19 cellular contexts compared by ENCODE assay signal in the genomic region with DNA sequence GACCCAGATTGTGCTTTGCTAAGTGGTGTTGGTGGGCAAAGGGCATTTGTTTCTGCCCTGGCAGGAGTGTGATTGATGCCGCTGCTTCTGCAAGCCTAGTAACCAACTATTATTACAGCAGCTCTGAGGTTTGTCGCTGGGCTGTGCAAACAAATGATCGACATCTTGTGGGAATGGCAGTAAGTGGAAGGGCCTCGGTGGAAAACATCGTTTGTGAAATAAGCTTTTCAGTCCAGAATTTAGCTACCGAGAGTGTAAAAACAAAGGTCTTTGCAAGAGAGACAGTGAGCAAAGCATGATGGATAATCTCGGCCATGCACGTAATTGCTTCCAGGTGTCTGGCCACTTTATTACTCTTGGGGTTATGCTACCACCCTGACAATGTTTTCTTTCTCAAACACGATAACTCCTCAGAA.
DNase-seq lines count a peak whose midpoint lies in the region; ATAC-seq and TF ChIP-seq lines count a peak whose summit lies in the region.
"Had no signal": no experiment of that assay in that cellular context is flagged by ENCODE, and none has a peak within 500 bp of the region (broad histone marks: within the 10 kb centered on the region; RNA-seq: fewer than 3 reads in every experiment).

No MANE protein-coding gene starts in this region.

- POLR2A ChIA-PET in Panc1 (lab: Charles Lee): no interaction called here

- no peaks in the 10 kb centered on the region for H3K36me3 ChIP-seq in Panc1 (ENCODE audit: control insufficient read depth, insufficient read depth, low read length)
- H3K36me3 ChIP-seq: colonic mucosa, thoracic aorta had no signal

- ATAC-seq in Panc1 (no peak), HG02763 (IDR thresholded peaks at IDR 0.05; ENCODE audit: unreplicated experiment) (no peak)
- ATAC-seq: activated CD8-positive, alpha-beta memory T cell treated with anti-CD3 and anti-CD28 coated beads, Interleukin-2, amount 10 ng/mL, durations not matched to agents 7 days and 5 days; K562 had no signal

- no peak overlapping the region for H3K4me3 ChIP-seq in Panc1 (ENCODE audit: low read depth in 2 of 2, low read length in 2 of 2)
- H3K4me3 ChIP-seq: colonic mucosa, K562, thoracic aorta had no signal

- intact Hi-C loops in Panc1 (cut with micrococcal nuclease; ENCODE audit: unreplicated experiment): no loop called here

- CTCF ChIA-PET in Panc1 (lab: Charles Lee): no interaction called here

- H3K27me3 ChIP-seq in Panc1 (ENCODE audit: control insufficient read depth, insufficient read depth, low read length): no peaks in the 10 kb centered on the region
- H3K27me3 ChIP-seq: colonic mucosa had no signal

- H3K9me3 ChIP-seq in Panc1 (ENCODE audit: control insufficient read depth, insufficient read depth, low read depth, low read length): no peaks in the 10 kb centered on the region
- H3K9me3 ChIP-seq: colonic mucosa, thoracic aorta had no signal

- no TSS peak for BruUV-seq in Panc1 (replicated peaks; lab: Mats Ljungman, UMichigan)

- TF ChIP-seq CTCF in Panc1 (IDR thresholded peaks at IDR 0.05): no peak
- no peak for TF ChIP-seq CTCF in GM10266 (IDR thresholded peaks at IDR 0.05; ENCODE audit: control insufficient read depth, insufficient read depth, low read depth, missing control alignments)

- H3K27ac ChIP-seq in Panc1 (ENCODE audit: low read length): peak overlapping the region; percentile 20; the same call in 1 of the 2 replicates
- H3K27ac ChIP-seq: colonic mucosa, HL-60, RWPE1, thoracic aorta had no signal

- in situ Hi-C loops in Panc1 (cut with HindIII; ENCODE audit: low pct_unique_long_range_greater_than_20kb, low sequenced_read_pairs): no loop called here

- DNase-seq in NCI-H1417 treated with DMSO at 0.1 percent for 48 hours (lab: John Stamatoyannopoulos, UW): peak; percentile 65
- no peak for DNase-seq in Panc1 (ENCODE audit: low read depth, low spot score)
- peak; percentile 58 for DNase-seq in glomerular visceral epithelial cell (ENCODE audit: extremely low spot score)
- peak; percentile 64 for DNase-seq in renal cortical epithelial cell (ENCODE audit: low read depth)
- no peak for DNase-seq in stimulated activated CD4-positive, alpha-beta T cell treated with anti-CD3 and anti-CD28 coated beads, Interleukin-4, amount 100 ng/mL, for 1 hour
- DNase-seq in GM10266 (ENCODE audit: extremely low spot score): no peak
- DNase-seq: activated CD8-positive, alpha-beta memory T cell treated with anti-CD3 and anti-CD28 coated beads, Interleukin-2, amount 10 ng/mL, durations not matched to agents 7 days and 5 days; activated effector memory CD4-positive, alpha-beta T cell treated with anti-CD3 and anti-CD28 coated beads, Interleukin-2, amount 50 U/mL, for 16 hours; anterior cingulate cortex; colonic mucosa; NCI-H1092; NCI-H524; stimulated activated CD4-positive, alpha-beta T cell treated with anti-CD3 and anti-CD28 coated beads, Interleukin-4, amount 100 ng/mL, for 24 hours; stimulated activated CD8-positive, alpha-beta memory T cell treated with anti-CD3 and anti-CD28 coated beads, Interleukin-4, amount 100 ng/mL, for 48 hours had no signal

- H3K4me1 ChIP-seq in Panc1 (ENCODE audit: control insufficient read depth, insufficient read depth, low read length): peaks cover 3% of the 10 kb centered on the region; the same call in 1 of the 2 replicates
- H3K4me1 ChIP-seq: colonic mucosa had no signal

Comparison
In these comparisons a context has a peak if more than half of its experiments do, and no peak if none do; other contexts are left out.
1. DNase-seq: peak in NCI-H1417 treated with DMSO at 0.1 percent for 48 hours (single experiment), glomerular visceral epithelial cell (single experiment) and renal cortical epithelial cell (single experiment); none in Panc1 (single experiment), stimulated activated CD4-positive, alpha-beta T cell treated with anti-CD3 and anti-CD28 coated beads, Interleukin-4, amount 100 ng/mL, for 1 hour (single experiment) and GM10266 (single experiment).